ENCODE assay signal across 28 cellular contexts in genomic region chr2:117169036-117169765, GRCh38.
"Had no signal": no experiment of that assay in that cellular context is flagged by ENCODE, and none has a peak within 500 bp of the region (broad histone marks: within the 10 kb centered on the region; RNA-seq: fewer than 3 reads in every experiment).

No MANE protein-coding gene starts in this region.

- H3K27me3 ChIP-seq: neural progenitor cell, ovary, spleen, suprapubic skin, testis, tibial artery, transverse colon, upper lobe of right lung, uterus had no signal

- H3K4me2 ChIP-seq: neural progenitor cell, smooth muscle cell had no signal

- H3K36me3 ChIP-seq: neural progenitor cell, ovary, spleen, suprapubic skin, tibial artery, transverse colon, upper lobe of right lung, uterus had no signal

- H3K9me3 ChIP-seq: ovary, psoas muscle, testis, upper lobe of right lung, uterus had no signal

- H3K27ac ChIP-seq: neural progenitor cell, ovary, parathyroid adenoma, psoas muscle, skin epidermis, spleen, suprapubic skin, testis, tibial artery, transverse colon, upper lobe of right lung, uterus had no signal

- ATAC-seq: natural killer cell; psoas muscle; right cardiac atrium; sciatic nerve; stimulated activated memory B cell treated with anti-CD40 and anti-IgM and Interleukin-4, amounts not matched to agents 10 μg/mL and 1 μg/mL and 100 μg/mL, for 72 hours; stimulated activated naive CD8-positive, alpha-beta T cell treated with anti-CD3 and anti-CD28 coated beads, Interleukin-15, amount 100 ng/mL, for 72 hours; stimulated activated naive CD8-positive, alpha-beta T cell treated with anti-CD3 and anti-CD28 coated beads, Interleukin-15, Interleukin-2, amounts not matched to agents 100 U/mL and 50 U/mL, for 24 hours; upper lobe of right lung had no signal

- H3K4me3 ChIP-seq: neural progenitor cell, ovary, psoas muscle, skin epidermis, smooth muscle cell, spleen, suprapubic skin, testis, tibial artery, transverse colon, upper lobe of right lung, uterus had no signal

- H3K79me2 ChIP-seq: parathyroid adenoma had no signal

- DNase-seq: natural killer cell; occipital lobe; ovary; posterior cingulate gyrus; psoas muscle; right cardiac atrium; spleen; stimulated activated CD4-positive, alpha-beta T cell treated with anti-CD3 and anti-CD28 coated beads, Interleukin-12 subunit alpha, Interleukin-12 subunit beta, amount 100 ng/mL, for 4 hours; stimulated activated CD4-positive, alpha-beta T cell treated with anti-CD3 and anti-CD28 coated beads, Interleukin-1b, Interleukin-23, amount 100 ng/mL, for 48 hours; stimulated activated CD4-positive, alpha-beta T cell treated with anti-CD3 and anti-CD28 coated beads, Interleukin-4, amount 100 ng/mL, for 1 hour; stimulated activated CD4-positive, alpha-beta T cell treated with anti-CD3 and anti-CD28 coated beads, Interleukin-4, amount 100 ng/mL, for 4 hours; stimulated activated CD8-positive, alpha-beta memory T cell treated with anti-CD3 and anti-CD28 coated beads, Interleukin-4, amount 100 ng/mL, for 48 hours; stimulated activated naive CD4-positive, alpha-beta T cell; stimulated activated naive CD8-positive, alpha-beta T cell treated with anti-CD3 and anti-CD28 coated beads, Interleukin-15, amount 100 ng/mL, for 72 hours; stimulated activated naive CD8-positive, alpha-beta T cell treated with anti-CD3 and anti-CD28 coated beads, Interleukin-15, Interleukin-2, amounts not matched to agents 100 U/mL and 50 U/mL, for 24 hours; substantia nigra; testis; tibial artery; transverse colon; upper lobe of right lung; uterus had no signal

- H2AFZ ChIP-seq: neural progenitor cell, parathyroid adenoma had no signal

- H3K9ac ChIP-seq: neural progenitor cell, parathyroid adenoma had no signal

- H3K4me1 ChIP-seq: neural progenitor cell, parathyroid adenoma, psoas muscle, spleen, suprapubic skin, testis, tibial artery, transverse colon, upper lobe of right lung, uterus had no signal
